Comparison of ENCODE assay signal across 16 cellular contexts in the genomic region with DNA sequence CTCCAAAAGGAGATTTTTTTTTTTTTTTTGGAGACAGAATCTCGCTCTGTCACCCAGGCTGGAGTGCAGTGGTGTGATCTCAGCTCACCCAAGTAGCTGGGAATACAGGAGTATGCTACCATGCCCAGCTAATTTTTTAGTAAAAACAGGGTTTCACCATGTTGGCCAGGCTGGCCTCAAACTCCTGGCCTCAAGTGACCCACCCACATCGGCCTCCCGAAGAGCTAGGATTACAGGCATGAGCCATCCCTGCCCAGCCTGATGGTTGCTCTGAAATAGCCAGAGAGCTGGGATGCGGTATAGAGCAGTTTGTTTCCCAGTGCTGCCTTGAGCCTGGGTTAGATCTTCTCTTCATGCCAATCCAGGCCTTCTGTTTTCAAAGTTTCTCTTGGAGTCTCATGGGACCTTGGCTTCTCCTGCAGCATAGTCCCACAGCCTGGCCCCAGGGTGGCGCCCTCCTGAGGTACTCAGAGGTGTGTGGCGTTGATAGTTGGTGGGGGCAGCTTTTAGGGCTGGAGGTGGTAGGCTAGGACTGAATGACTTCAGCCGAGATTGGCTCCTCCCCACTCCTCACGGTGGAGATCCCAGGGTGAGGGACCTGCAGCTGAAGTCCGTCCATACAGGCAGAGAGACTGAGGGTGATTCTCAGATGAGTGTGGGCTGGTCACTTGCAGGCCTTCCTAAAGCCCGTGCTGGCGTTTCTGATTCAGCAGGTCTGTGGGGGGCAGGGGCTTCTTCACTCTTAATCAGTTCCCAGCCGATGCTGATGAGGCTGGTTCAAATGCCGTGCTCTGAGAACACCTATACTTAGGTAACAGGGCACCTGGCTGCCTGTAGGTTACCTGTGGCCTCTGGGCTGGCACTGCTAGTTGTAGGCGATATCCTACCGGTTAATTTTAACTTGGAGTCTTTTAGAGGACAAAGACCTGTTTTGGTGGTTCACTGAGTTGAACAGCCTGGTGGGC. TPM values are rescaled to one million over a fixed set of nuclear protein-coding genes. Genes with fewer than 3 reads are reported as not detected.
DNase-seq lines count a peak whose midpoint lies in the region; ATAC-seq and TF ChIP-seq lines count a peak whose summit lies in the region.
"Had no signal": no experiment of that assay in that cellular context is flagged by ENCODE, and none has a peak within 500 bp of the region (broad histone marks: within the 10 kb centered on the region; RNA-seq: fewer than 3 reads in every experiment).

No MANE protein-coding gene starts in this region.

- no peak overlapping the region for H3K4ac ChIP-seq in neuronal stem cell (ENCODE audit: low read length)

- H2BK15ac ChIP-seq in neuronal stem cell (ENCODE audit: low read length) = no peak overlapping the region

- WGBS in neuronal stem cell (ENCODE audit: extremely low coverage in 2 of 2, insufficient read length in 2 of 2, insufficient replicate concordance in 1 of 2), 2 donors = no CpG with 5 or more reads among the region's 15 CpGs

- H3K9ac ChIP-seq in BLaER1 treated with 17β-estradiol and CSF1 and Interleukin-3, amounts not matched to agents 10 nM and 100 nM = no peak overlapping the region
- no peak overlapping the region for H3K9ac ChIP-seq in neuronal stem cell (ENCODE audit: low read depth, low read length, poor library complexity)
- H3K9ac ChIP-seq: KMS-11 had no signal

- peak overlapping the region; percentile 42 for H3K18ac ChIP-seq in neuronal stem cell (ENCODE audit: low read length)

- no peak overlapping the region for H3K4me3 ChIP-seq in BLaER1 treated with 17β-estradiol and CSF1 and Interleukin-3, amounts not matched to agents 10 nM and 100 nM
- no peak overlapping the region for H3K4me3 ChIP-seq in GM23338
- H3K4me3 ChIP-seq in neuronal stem cell (ENCODE audit: low read length in 2 of 2) = no peak overlapping the region
- no peak overlapping the region for H3K4me3 ChIP-seq in coronary artery

- H3F3A ChIP-seq in GM23338 (replicated peaks; ENCODE audit: low read depth) = no peaks in the 10 kb centered on the region

- H3K36me3 Mint-ChIP-seq in GM23338 (ENCODE audit: low read depth) (no peaks in the 10 kb centered on the region), chondrocyte (ENCODE audit: low read depth) (no peaks in the 10 kb centered on the region)

- H3K14ac ChIP-seq in neuronal stem cell (ENCODE audit: low read length) = no peak overlapping the region

- no peak overlapping the region for H2BK120ac ChIP-seq in neuronal stem cell (ENCODE audit: low read depth, low read length)

- peak; percentile 53 to 71 for TF ChIP-seq CTCF in GM23338 (conservative IDR thresholded peaks at IDR 0.05; ENCODE audit: low read depth in 2 of 2)
- TF ChIP-seq CTCF in chondrocyte (IDR thresholded peaks at IDR 0.05) = peak; percentile 29
- TF ChIP-seq CTCF in coronary artery (IDR thresholded peaks at IDR 0.05) = no peak

- no peak overlapping the region for H4K91ac ChIP-seq in neuronal stem cell (ENCODE audit: low read depth, low read length, poor library complexity)

- peaks cover 0 to 33% (median 19%) of the 10 kb centered on the region in 10 experiments; a peak in 14 of 20 replicates for H3K4me1 ChIP-seq in BLaER1 treated with 17β-estradiol and CSF1 and Interleukin-3, amounts not matched to agents 10 nM and 100 nM
- H3K4me1 ChIP-seq in GM23338 (ENCODE audit: insufficient read depth) (no peaks in the 10 kb centered on the region), neuronal stem cell (ENCODE audit: control insufficient read depth in 2 of 2, insufficient read depth in 1 of 2, low read depth in 1 of 2, low read length in 2 of 2) (no peaks in the 10 kb centered on the region)

- no peak overlapping the region for H2BK12ac ChIP-seq in neuronal stem cell (ENCODE audit: low read length)

- H3K27ac ChIP-seq in BLaER1 treated with 17β-estradiol and CSF1 and Interleukin-3, amounts not matched to agents 10 nM and 100 nM = no peak overlapping the region
- H3K27ac ChIP-seq in GM23338 (ENCODE audit: low read depth) = no peak overlapping the region
- no peak overlapping the region for H3K27ac ChIP-seq in neuronal stem cell (replicated peaks; ENCODE audit: low read length)
- H3K27ac ChIP-seq in coronary artery = no peak overlapping the region
- H3K27ac ChIP-seq: KMS-11 had no signal

- H3K9me2 ChIP-seq in GM23338 (ENCODE audit: insufficient read depth) = no peaks in the 10 kb centered on the region

- H3K79me1 ChIP-seq in neuronal stem cell (ENCODE audit: low read depth, low read length) = no peaks in the 10 kb centered on the region

- H3K27ac Mint-ChIP-seq in GM23338 (no peak overlapping the region), chondrocyte (ENCODE audit: unreplicated experiment) (no peak overlapping the region)

- no peaks in the 10 kb centered on the region for H3K79me2 ChIP-seq in GM23338 (replicated peaks; ENCODE audit: insufficient read depth)

- H3K27me3 ChIP-seq in BLaER1 treated with 17β-estradiol and CSF1 and Interleukin-3, amounts not matched to agents 10 nM and 100 nM = no peaks in the 10 kb centered on the region
- no peaks in the 10 kb centered on the region for H3K27me3 ChIP-seq in GM23338 (ENCODE audit: insufficient read depth)
- no peaks in the 10 kb centered on the region for H3K27me3 ChIP-seq in neuronal stem cell (ENCODE audit: control insufficient read depth in 3 of 3, insufficient read depth in 3 of 3, low read depth in 1 of 3, low read length in 3 of 3)

- peak overlapping the region in 8 of 11 experiments; percentile 51 to 83 (median 66); a peak in 12 of 22 replicates for H3K4me2 ChIP-seq in BLaER1 treated with 17β-estradiol and CSF1 and Interleukin-3, amounts not matched to agents 10 nM and 100 nM
- H3K4me2 ChIP-seq in GM23338 (no peak overlapping the region), neuronal stem cell (ENCODE audit: insufficient read depth, low read length, poor library complexity, severe bottlenecking) (no peak overlapping the region)
- H3K4me2 ChIP-seq: KMS-11 had no signal

- H3K4me3 Mint-ChIP-seq in GM23338 (no peak overlapping the region), chondrocyte (ENCODE audit: unreplicated experiment) (no peak overlapping the region)
- H3K4me3 Mint-ChIP-seq: memory B cell, nephron progenitor cell had no signal

- peak; percentile 67 for DNase-seq in GM23338 (ENCODE audit: low spot score)
- DNase-seq in chondrocyte (ENCODE audit: low spot score) = no peak
- no peak for DNase-seq in neuronal stem cell (ENCODE audit: low spot score)
- DNase-seq in glomerular visceral epithelial cell (ENCODE audit: extremely low spot score) = no peak
- no peak for DNase-seq in coronary artery (ENCODE audit: low spot score)
- DNase-seq in stimulated activated CD4-positive, alpha-beta T cell treated with anti-CD3 and anti-CD28 coated beads, Interleukin-4, amount 100 ng/mL, for 1 hour = no peak
- DNase-seq: AML-193, anterior cingulate cortex, NCI-H1105, NCI-H774, nephron progenitor cell, retina had no signal

- H3K27me3 Mint-ChIP-seq in GM23338 (ENCODE audit: insufficient read depth, low read depth, poor library complexity) (peaks cover 5% of the 10 kb centered on the region), chondrocyte (ENCODE audit: low read depth) (peaks cover 2% of the 10 kb centered on the region)
- H3K27me3 Mint-ChIP-seq: memory B cell had no signal

- no peak overlapping the region for H3K23ac ChIP-seq in neuronal stem cell (ENCODE audit: low read depth, low read length, poor library complexity)

- ATAC-seq in GM23338 (peak; percentile 86), HG02763 (IDR thresholded peaks at IDR 0.05; ENCODE audit: unreplicated experiment) (no peak)

- no peak overlapping the region for H4K8ac ChIP-seq in neuronal stem cell (ENCODE audit: low read depth, low read length)

- no peak overlapping the region for H2BK5ac ChIP-seq in neuronal stem cell (ENCODE audit: low read length)

- H4K20me1 ChIP-seq in BLaER1 treated with 17β-estradiol and CSF1 and Interleukin-3, amounts not matched to agents 10 nM and 100 nM = no peaks in the 10 kb centered on the region
- H4K20me1 ChIP-seq in GM23338 (replicated peaks; ENCODE audit: insufficient read depth) = no peaks in the 10 kb centered on the region

- H3K9me3 ChIP-seq in BLaER1 treated with 17β-estradiol and CSF1 and Interleukin-3, amounts not matched to agents 10 nM and 100 nM (replicated peaks in 1 of 11) = no peaks in the 10 kb centered on the region
- H3K9me3 ChIP-seq in neuronal stem cell (replicated peaks in 1 of 2; ENCODE audit: control insufficient read depth in 2 of 2, insufficient read depth in 1 of 2, low read depth in 1 of 2, low read length in 2 of 2) = no peaks in the 10 kb centered on the region

- no peak overlapping the region for H2AK5ac ChIP-seq in neuronal stem cell (ENCODE audit: low read depth, low read length)

- H2AFZ ChIP-seq in GM23338 = peak overlapping the region; percentile 84
- no peak overlapping the region for H2AFZ ChIP-seq in neuronal stem cell (ENCODE audit: low read length)

- peaks cover 3% of the 10 kb centered on the region; the same call in 1 of the 3 replicates for H3K4me1 Mint-ChIP-seq in GM23338
- no peaks in the 10 kb centered on the region for H3K4me1 Mint-ChIP-seq in chondrocyte (ENCODE audit: low read depth)

- no peaks in the 10 kb centered on the region for H3K36me3 ChIP-seq in BLaER1 treated with 17β-estradiol and CSF1 and Interleukin-3, amounts not matched to agents 10 nM and 100 nM
- H3K36me3 ChIP-seq in GM23338 (ENCODE audit: insufficient read depth) (no peaks in the 10 kb centered on the region), neuronal stem cell (replicated peaks in 1 of 2; ENCODE audit: control insufficient read depth in 2 of 2, insufficient read depth in 2 of 2, low read length in 2 of 2) (no peaks in the 10 kb centered on the region)

- H3K9me3 Mint-ChIP-seq in GM23338 (peaks cover 2% of the 10 kb centered on the region; the same call in 1 of the 3 replicates), chondrocyte (ENCODE audit: low read depth) (no peaks in the 10 kb centered on the region)
- H3K9me3 Mint-ChIP-seq: memory B cell, nephron progenitor cell had no signal

TF ChIP-seq in GM23338, 12 proteins besides CTCF, POLR2A, EP300 and RAD21 (continues in another document):
- 0 out of 2 replicates have a peak, but pooled peaks have one; percentile 11 for TF ChIP-seq CREB1 (CRISPR knock-in tag; IDR thresholded peaks at IDR 0.05; ENCODE audit: low read depth)
- no peak for TF ChIP-seq ZNF114 (CRISPR knock-in tag; IDR thresholded peaks at IDR 0.05)

RNA-seq across cellular contexts. Expression of a gene that starts 52.0 kb away (rescaled TPM):
- total RNA-seq in GM23338 (2014; rRNA removed; shearing (Covaris generic)) = not detected in 2 replicates
- polyA plus RNA-seq in GM23338 (2016; fragmentation: Nextera tagmentation; extraction: Ambion mirVana) = 0.16 and 0.24 TPM in 2 replicates
- total RNA-seq in chondrocyte = not detected in 3 replicates
- not detected for polyA plus RNA-seq in neuronal stem cell (2013, experiment 1 of 2)
- polyA plus RNA-seq in neuronal stem cell (2013, experiment 2 of 2) = not detected

Comparison
In these comparisons a context has a peak if more than half of its experiments do, and no peak if none do; other contexts are left out.
1. H3K4me2 ChIP-seq: peak in BLaER1 treated with 17β-estradiol and CSF1 and Interleukin-3, amounts not matched to agents 10 nM and 100 nM (8 of 11); none in GM23338 (single experiment) and neuronal stem cell (single experiment).